ENCODE assay signal across 23 cellular contexts in the genomic region with DNA sequence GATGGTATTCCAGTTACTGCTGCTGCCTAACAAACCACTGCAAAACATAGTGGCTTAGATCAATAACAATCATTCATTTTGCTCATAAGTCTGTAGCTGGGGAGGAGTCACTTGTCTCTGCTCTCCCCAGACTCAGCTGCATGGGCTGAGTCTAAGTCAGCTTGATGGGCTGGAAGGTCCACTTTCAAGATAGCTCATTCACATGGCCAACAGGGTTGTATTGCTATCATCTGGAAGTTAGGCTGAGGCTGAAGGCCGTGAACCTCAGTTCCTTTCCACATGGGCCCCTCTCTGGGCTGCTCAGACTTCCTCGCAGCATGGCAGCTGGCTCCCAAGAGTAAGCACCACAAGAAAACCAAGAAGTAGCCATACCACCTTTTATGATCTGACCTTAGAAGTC. TPM values are rescaled to one million over a fixed set of nuclear protein-coding genes. Genes with fewer than 3 reads are reported as not detected.
"Had no signal": no experiment of that assay in that cellular context is flagged by ENCODE, and none has a peak within 500 bp of the region (broad histone marks: within the 10 kb centered on the region; RNA-seq: fewer than 3 reads in every experiment).

No MANE protein-coding gene starts in this region.

- H3K36me3 ChIP-seq: SJSA1 had no signal

- ATAC-seq: K562 had no signal

- H3K27me3 ChIP-seq: SJSA1 had no signal

- DNase-seq: Kasumi-1, MM.1S, NCI-H1092 treated with DMSO at 0.1 percent for 48 hours, NCI-H1436, NCI-H187, NCI-H2029, NCI-H2081 treated with DMSO at 0.1 percent for 48 hours, NCI-H2171, NCI-H226, NCI-H446, NCI-H510A, NCI-H524 treated with DMSO at 0.1 percent for 48 hours, NCI-H69, NCI-H774, Right ventricle myocardium superior, RPMI8226, SIG-M5 had no signal

- H3K4me3 ChIP-seq: K562, SJSA1, SK-N-MC had no signal

- H3K9me3 ChIP-seq: SJSA1 had no signal

- H3K27ac ChIP-seq: HL-60, KMS-11, SJSA1, SK-N-MC had no signal

RNA-seq across cellular contexts. Expression of a gene that starts 28.7 kb away (rescaled TPM):
- total RNA-seq: K562, M059J, Right ventricle myocardium superior, SJSA1 had no signal
- polyA plus RNA-seq: K562 had no signal
